ENCODE assay signal across 8 cellular contexts in the genomic region with DNA sequence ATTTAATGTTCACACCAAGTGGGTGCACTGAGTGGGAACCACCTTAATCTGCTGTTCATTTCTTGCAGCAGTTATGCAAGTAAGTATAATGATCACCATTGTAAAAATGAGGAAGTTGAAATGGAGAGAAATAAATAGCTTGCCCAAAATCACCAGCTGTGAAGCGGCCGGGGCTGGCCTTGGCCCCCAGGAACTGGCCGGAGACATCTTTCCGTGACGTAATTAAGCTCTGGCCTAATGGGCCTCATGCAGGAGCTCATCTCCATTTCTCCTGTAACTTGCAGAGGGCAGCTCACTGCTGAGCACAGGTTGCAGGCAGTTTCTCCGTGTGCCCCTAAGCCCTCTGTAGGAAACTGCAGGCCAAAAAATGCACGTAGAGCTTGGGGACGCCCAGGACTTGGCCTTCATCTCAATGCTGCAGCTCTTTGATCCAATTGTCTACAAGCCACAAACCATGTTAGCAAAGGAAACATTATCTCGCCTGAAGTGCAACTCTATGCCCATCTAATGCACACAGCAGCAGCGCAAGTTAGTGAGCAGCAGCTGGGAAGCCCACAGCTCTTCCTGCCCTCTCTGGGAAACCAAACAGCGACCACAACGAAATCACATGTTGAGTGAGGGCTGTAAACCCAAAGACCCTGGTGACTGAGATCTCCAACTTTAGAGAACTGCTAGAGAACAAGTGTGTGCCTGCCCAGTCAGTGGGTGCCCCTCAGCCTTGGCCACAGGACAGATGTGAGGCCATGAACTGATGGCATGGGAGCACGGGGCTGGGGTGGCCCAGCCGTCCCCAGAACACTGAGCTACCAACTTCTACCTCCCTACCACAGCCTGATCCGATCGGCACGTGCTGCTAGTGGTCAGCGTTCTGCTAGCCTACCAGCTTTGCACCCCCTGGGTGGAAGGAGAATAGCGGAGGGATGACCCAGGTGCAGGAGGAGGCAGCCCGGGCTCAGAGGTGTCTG. TPM values are rescaled to one million over a fixed set of nuclear protein-coding genes. Genes with fewer than 3 reads are reported as not detected.
DNase-seq lines count a peak whose midpoint lies in the region; ATAC-seq, FAIRE-seq and TF ChIP-seq lines count a peak whose summit lies in the region.

No MANE protein-coding gene starts in this region.

- peak; percentile 65 for ATAC-seq in GM21423 (IDR thresholded peaks at IDR 0.05; ENCODE audit: unreplicated experiment)
- ATAC-seq in HG03558 (IDR thresholded peaks at IDR 0.05; ENCODE audit: extremely low read depth, unreplicated experiment) = peak; percentile 45
- ATAC-seq in left cardiac atrium = peak; percentile 57 to 73

- peak; percentile 84 for DNase-seq in GM13976 (ENCODE audit: low spot score)
- no peak for DNase-seq in left cardiac atrium
- DNase-seq in ecto neural progenitor cell (ENCODE audit: low spot score) = no peak
- DNase-seq in dedifferentiated amniotic fluid mesenchymal stem cell (ENCODE audit: extremely low spot score) = no peak
- no peak for DNase-seq in effector CD4-positive, alpha-beta T cell
- no peak for DNase-seq in frontal cortex (ENCODE audit: low spot score in 2 of 2)

- intact Hi-C loops in left cardiac atrium (cut with DNase I) = no loop called here

- TF ChIP-seq CTCF in GM13976 (IDR thresholded peaks at IDR 0.05; ENCODE audit: borderline replicate concordance, control extremely low read depth, extremely low read depth, insufficient read depth, missing control alignments) = no peak

- no peak for FAIRE-seq in frontal cortex (lab: Jason Lieb, UNC)

- in situ Hi-C loops in GM13976 (cut with MboI; ENCODE audit: low sequenced_read_pairs, unreplicated experiment) = no loop called here

RNA-seq across cellular contexts. Expression of gene APCDD1, which starts 28.8 kb away (rescaled TPM):
- total RNA-seq in left cardiac atrium (10 to 100 TPM; 48.3 to 55.1 TPM), frontal cortex (10.6 TPM)

RNA-seq across cellular contexts. Expression of gene NAPG, which starts 42.6 kb away (rescaled TPM):
- total RNA-seq in left cardiac atrium = 10 to 100 TPM; 22.6 to 38.3 TPM
- total RNA-seq in frontal cortex = 107 TPM
